ENCODE assay signal across 8 cellular contexts in genomic region chr20:38290829-38291581, GRCh38. TPM values are rescaled to one million over a fixed set of nuclear protein-coding genes. Genes with fewer than 3 reads are reported as not detected.
DNase-seq lines count a peak whose midpoint lies in the region; ATAC-seq lines count a peak whose summit lies in the region.

No MANE protein-coding gene starts in this region.

- no peak overlapping the region for H3K4me3 ChIP-seq in SJSA1

- H3K27ac ChIP-seq in SJSA1 (no peak overlapping the region), substantia nigra (ENCODE audit: low read depth, low read length, poor library complexity, severe bottlenecking) (peak overlapping the region; percentile 26)

- no peaks in the 10 kb centered on the region for H3K36me3 ChIP-seq in SJSA1

- ATAC-seq in HG03460 (IDR thresholded peaks at IDR 0.05; ENCODE audit: unreplicated experiment): no peak

- peak; percentile 11 for DNase-seq in activated CD4-positive, alpha-beta T cell treated with anti-CD3 and anti-CD28 coated beads for 48 hours
- no peak for DNase-seq in activated CD4-positive, alpha-beta T cell treated with anti-CD3 and anti-CD28 coated beads for 4 hours
- DNase-seq in SJSA1 (ENCODE audit: low read depth in 1 of 2, low spot score in 2 of 2): peak; percentile 94 to 98
- DNase-seq in head of caudate nucleus: peak in 27 of 42 donors; percentile 28 to 79 (median 53)
- peak in 23 of 49 donors; percentile 5 to 47 (median 21) for DNase-seq in substantia nigra (lab: John Stamatoyannopoulos, UW)
- DNase-seq in stimulated activated naive CD4-positive, alpha-beta T cell (lab: John Stamatoyannopoulos, UW): no peak
- no peak for DNase-seq in stimulated activated CD4-positive, alpha-beta T cell treated with anti-CD3 and anti-CD28 coated beads, Interleukin-4, amount 100 ng/mL, for 4 hours

- intact Hi-C loops in head of caudate nucleus (cut with DNase I): no loop called here

- H3K4me1 ChIP-seq in SJSA1 (replicated peaks): peaks cover 21% of the 10 kb centered on the region

- no peaks in the 10 kb centered on the region for H3K27me3 ChIP-seq in SJSA1 (replicated peaks)

- H3K9me3 ChIP-seq in SJSA1 (replicated peaks): no peaks in the 10 kb centered on the region

RNA-seq across cellular contexts. Expression of gene BPI, which starts 13.0 kb away (rescaled TPM):
- 0.11 TPM in 1 of 2 replicates, not detected in the other for total RNA-seq in SJSA1 (2014; rRNA removed; shearing (Covaris generic))

RNA-seq across cellular contexts. Expression of gene KIAA1755, which starts 30.5 kb away (rescaled TPM):
- 0.03 and 0.44 TPM in 2 replicates for total RNA-seq in SJSA1 (2014; rRNA removed; shearing (Covaris generic))

RNA-seq across cellular contexts. Expression of gene LBP, which starts 55.3 kb away (rescaled TPM):
- total RNA-seq in SJSA1 (2014; rRNA removed; shearing (Covaris generic)): not detected in 2 replicates

Comparison
In these comparisons a context has a peak if more than half of its experiments do, and no peak if none do; other contexts are left out.
1. DNase-seq: peak in activated CD4-positive, alpha-beta T cell treated with anti-CD3 and anti-CD28 coated beads for 48 hours (single experiment), SJSA1 (2 of 2) and head of caudate nucleus (27 of 42); none in activated CD4-positive, alpha-beta T cell treated with anti-CD3 and anti-CD28 coated beads for 4 hours (0 of 2), stimulated activated naive CD4-positive, alpha-beta T cell (0 of 6) and stimulated activated CD4-positive, alpha-beta T cell treated with anti-CD3 and anti-CD28 coated beads, Interleukin-4, amount 100 ng/mL, for 4 hours (0 of 2).